ENCODE assay signal across 13 cellular contexts in genomic region chr7:154867068-154867467, GRCh38.
DNase-seq lines count a peak whose midpoint lies in the region; ATAC-seq and TF ChIP-seq lines count a peak whose summit lies in the region.
"Had no signal": no experiment of that assay in that cellular context is flagged by ENCODE, and none has a peak within 500 bp of the region (broad histone marks: within the 10 kb centered on the region; RNA-seq: fewer than 3 reads in every experiment).

No MANE protein-coding gene starts in this region.

- TF ChIP-seq CTCF in GM12865 (IDR thresholded peaks at IDR 0.05; ENCODE audit: insufficient read depth, low read depth, low read length, missing control alignments) (no peak), endodermal cell (conservative IDR thresholded peaks at IDR 0.05) (no peak)

- no peak overlapping the region for H3K4me3 Mint-ChIP-seq in endodermal cell
- H3K4me3 Mint-ChIP-seq: activated naive CD4-positive, alpha-beta T cell treated with anti-CD3 and anti-CD28 coated beads for 36 hours had no signal

- H3K4me3 ChIP-seq in GM12865 (ENCODE audit: low read depth, low read length) (no peak overlapping the region), endodermal cell (ENCODE audit: low read length) (no peak overlapping the region)
- H3K4me3 ChIP-seq: breast epithelium had no signal

- DNase-seq in GM12865 (ENCODE audit: low read depth) (peak; percentile 60), endodermal cell (no peak), NCI-H226 (no peak), NCI-H69 (lab: John Stamatoyannopoulos, UW) (no peak), NCI-H2171 treated with DMSO at 0.1 percent for 48 hours (lab: John Stamatoyannopoulos, UW) (no peak)
- DNase-seq: activated naive CD4-positive, alpha-beta T cell treated with anti-CD3 and anti-CD28 coated beads for 36 hours; foreskin melanocyte; GDM1; NK-92 treated with Interleukin-12 subunit alpha and Interleukin-12 subunit beta, amount 100 ng/mL, for 24 hours had no signal

- no peak overlapping the region for H3K27ac ChIP-seq in endodermal cell (ENCODE audit: low read depth, low read length)
- H3K27ac ChIP-seq: breast epithelium had no signal

- H3K9me3 ChIP-seq in endodermal cell (ENCODE audit: control insufficient read depth, low read length), result no peaks in the 10 kb centered on the region
- H3K9me3 ChIP-seq: breast epithelium had no signal

- peak; percentile 49 for TF ChIP-seq POLR2A in GM19099 (IDR thresholded peaks at IDR 0.05; ENCODE audit: extremely low read depth, insufficient read length, low read depth)

- H3K27me3 ChIP-seq in endodermal cell (ENCODE audit: control insufficient read depth, insufficient read depth, low read length, poor library complexity, severe bottlenecking), result peaks cover 40% of the 10 kb centered on the region

- no peaks in the 10 kb centered on the region for H3K36me3 ChIP-seq in endodermal cell (ENCODE audit: control insufficient read depth, insufficient read depth, low read length)
- H3K36me3 ChIP-seq: breast epithelium had no signal

- peak; percentile 47 for ATAC-seq in HG02623 (IDR thresholded peaks at IDR 0.05; ENCODE audit: unreplicated experiment)
- ATAC-seq in HG03460 (IDR thresholded peaks at IDR 0.05; ENCODE audit: unreplicated experiment), result peak; percentile 56

- peaks cover 6% of the 10 kb centered on the region for H3K4me1 ChIP-seq in endodermal cell (ENCODE audit: control insufficient read depth, insufficient read depth, low read length)
- H3K4me1 ChIP-seq: breast epithelium had no signal

- H3K4me1 Mint-ChIP-seq in endodermal cell, result peaks cover 19% of the 10 kb centered on the region

- peaks cover 47% of the 10 kb centered on the region for H3K27me3 Mint-ChIP-seq in endodermal cell (ENCODE audit: insufficient read depth)

- WGBS in endodermal cell (ENCODE audit: insufficient coverage in 1 of 2, insufficient read length in 1 of 2), 2 experiments, result 92 to 94% methylated on average over 10 of the region's 10 CpGs

- no peak overlapping the region for H3K27ac Mint-ChIP-seq in endodermal cell
- H3K27ac Mint-ChIP-seq: activated naive CD4-positive, alpha-beta T cell treated with anti-CD3 and anti-CD28 coated beads for 36 hours had no signal

- no peaks in the 10 kb centered on the region for H3K36me3 Mint-ChIP-seq in endodermal cell (ENCODE audit: low read depth)

- H3K9me3 Mint-ChIP-seq in endodermal cell, result no peaks in the 10 kb centered on the region
- H3K9me3 Mint-ChIP-seq: activated naive CD4-positive, alpha-beta T cell treated with anti-CD3 and anti-CD28 coated beads for 36 hours had no signal

- H3K9ac ChIP-seq in endodermal cell (ENCODE audit: extremely low read depth, low read length, poor library complexity, severe bottlenecking), result no peak overlapping the region
